In genomic region chr6:108166664-108167448, GRCh38 we compare ENCODE assay signal across 1 cellular context.
TF ChIP-seq lines count a peak whose summit lies in the region.

No MANE protein-coding gene starts in this region.

TF ChIP-seq in SK-N-SH treated with all-trans-retinoic acid at 6 μM for 48 hours, 23 proteins besides CTCF, POLR2A, EP300 and RAD21 (continued from another document):
- TF ChIP-seq ZFP3 (CRISPR knock-in tag; IDR thresholded peaks at IDR 0.05) (no peak), BACH2 (CRISPR knock-in tag; IDR thresholded peaks at IDR 0.05; ENCODE audit: borderline replicate concordance) (no peak), TSHZ2 (CRISPR knock-in tag; IDR thresholded peaks at IDR 0.05) (no peak), ZFP30 (CRISPR knock-in tag; IDR thresholded peaks at IDR 0.05) (no peak), PPARA (CRISPR knock-in tag; IDR thresholded peaks at IDR 0.05; ENCODE audit: borderline replicate concordance) (no peak), ISL1 (CRISPR knock-in tag; IDR thresholded peaks at IDR 0.05) (no peak), ZNF565 (CRISPR knock-in tag; conservative IDR thresholded peaks at IDR 0.05; ENCODE audit: low read depth) (no peak)
